Comparison of ENCODE assay signal across 11 cellular contexts in the genomic region with DNA sequence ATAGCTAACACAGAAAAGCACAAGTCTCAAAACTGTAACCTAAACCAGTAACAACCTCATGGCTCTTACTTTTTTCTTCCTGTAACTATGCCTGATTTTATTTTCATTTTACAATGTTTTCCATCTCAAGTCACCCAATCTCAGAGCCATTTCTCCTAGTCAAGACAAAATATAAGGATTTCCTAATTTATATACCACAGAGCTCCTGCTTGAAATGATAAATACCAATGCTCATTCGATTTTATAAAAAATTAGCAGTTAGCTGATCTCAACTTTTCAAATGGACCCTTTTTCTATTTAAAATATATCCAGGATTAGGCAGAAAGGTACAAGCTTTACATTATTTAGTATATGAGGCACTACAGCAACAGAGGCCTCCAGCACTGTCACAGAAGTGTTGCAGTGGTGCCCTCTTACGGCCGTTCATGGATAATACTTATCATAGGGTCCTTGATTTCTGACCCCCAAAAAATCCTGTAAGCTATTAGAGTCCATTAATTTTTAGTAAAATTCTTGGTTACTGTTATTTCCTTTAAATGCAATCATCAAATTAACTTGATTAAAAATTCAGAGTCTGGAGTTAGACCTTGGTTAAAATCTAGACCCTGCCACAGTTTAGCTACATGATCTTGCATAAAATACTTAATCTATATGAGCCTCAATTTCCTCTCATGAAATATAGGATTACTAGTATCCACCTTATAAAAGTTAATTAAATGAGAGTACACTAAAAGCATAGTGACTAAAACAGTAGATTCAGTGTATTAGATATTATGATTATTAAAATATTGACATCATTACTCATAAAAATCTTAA.
DNase-seq lines count a peak whose midpoint lies in the region; ATAC-seq, FAIRE-seq and TF ChIP-seq lines count a peak whose summit lies in the region.
"Had no signal": no experiment of that assay in that cellular context is flagged by ENCODE, and none has a peak within 500 bp of the region (broad histone marks: within the 10 kb centered on the region; RNA-seq: fewer than 3 reads in every experiment).

No MANE protein-coding gene starts in this region.

- H3K27me3 ChIP-seq in BJ (ENCODE audit: control insufficient read depth, insufficient read depth, low read length) (no peaks in the 10 kb centered on the region), K562 (ENCODE audit: control insufficient read depth in 2 of 2, insufficient read depth in 2 of 2, low read length in 2 of 2) (no peaks in the 10 kb centered on the region), liver (ENCODE audit: control insufficient read depth in 4 of 4, insufficient read depth in 4 of 4, low read length in 3 of 4) (no peaks in the 10 kb centered on the region)
- H3K27me3 ChIP-seq: sigmoid colon had no signal

- H3K79me2 ChIP-seq in K562 (ENCODE audit: control insufficient read depth, insufficient read depth, low read length) = no peaks in the 10 kb centered on the region

- no peak for TF ChIP-seq POLR2A in K562 (conservative IDR thresholded peaks at IDR 0.05)

- H3K4me1 ChIP-seq in K562 (replicated peaks in 1 of 2; ENCODE audit: control insufficient read depth in 2 of 2, insufficient read depth in 2 of 2, low read length in 2 of 2) (no peaks in the 10 kb centered on the region), liver (ENCODE audit: control insufficient read depth in 4 of 4, insufficient read depth in 4 of 4, low read length in 3 of 4) (no peaks in the 10 kb centered on the region)
- H3K4me1 ChIP-seq: sigmoid colon had no signal

- TF ChIP-seq RAD21 in K562 (CRISPR knock-in tag; conservative IDR thresholded peaks at IDR 0.05 in 1 of 2, IDR thresholded peaks at IDR 0.05 in 1 of 2) (0 out of 4 replicates have a peak, but pooled peaks of 1 of the 2 experiments have one; percentile 17), liver (IDR thresholded peaks at IDR 0.05) (peak; percentile 56 to 67)

- FAIRE-seq in K562 (lab: Jason Lieb, UNC) = no peak
- FAIRE-seq: colon, keratinocyte had no signal

- peak; percentile 46 for TF ChIP-seq CTCF in BJ (IDR thresholded peaks at IDR 0.05; ENCODE audit: insufficient read depth, low read depth, low read length)
- TF ChIP-seq CTCF in K562 (IDR thresholded peaks at IDR 0.05 in 2 of 3, conservative IDR thresholded peaks at IDR 0.05 in 1 of 3; ENCODE audit: insufficient read depth in 2 of 3, low read depth in 1 of 3, low read length in 3 of 3) = peak in 2 of 3 experiments; percentile 24 to 37; a peak in 3 of 6 replicates
- TF ChIP-seq CTCF in liver (IDR thresholded peaks at IDR 0.05; ENCODE audit: low read depth, low read length, missing input control) = peak; percentile 22
- TF ChIP-seq CTCF in GM10266 (IDR thresholded peaks at IDR 0.05; ENCODE audit: control insufficient read depth, insufficient read depth, low read depth, missing control alignments) = no peak
- no peak for TF ChIP-seq CTCF in GM13976 (IDR thresholded peaks at IDR 0.05; ENCODE audit: borderline replicate concordance, control extremely low read depth, extremely low read depth, insufficient read depth, missing control alignments)

- intact Hi-C loops in K562 (cut with micrococcal nuclease) = no loop called here

- no peak overlapping the region for H3K9ac ChIP-seq in K562 (ENCODE audit: insufficient read depth in 1 of 2, low read depth in 2 of 2, low read length in 2 of 2)
- H3K9ac ChIP-seq in liver (ENCODE audit: low read depth in 1 of 2, low read length in 2 of 2) = no peak overlapping the region

- no peak overlapping the region for H3K27ac ChIP-seq in K562 (ENCODE audit: extremely low read depth, low read depth, low read length)
- no peak overlapping the region for H3K27ac ChIP-seq in liver (ENCODE audit: low read depth in 1 of 2, low read length in 2 of 2)
- H3K27ac ChIP-seq: sigmoid colon had no signal

- CTCF ChIA-PET in BJ (lab: Yijun Ruan, JAX) = interaction anchor here (0.6 to 1.6 kb wide), 7 partner anchors 9 to 1327 kb away, joined by 3 to 13 read pairs (median 4); no protein-coding TSS in a partner anchor
- CTCF ChIA-PET in K562 (lab: Yijun Ruan, JAX; ENCODE audit: low intra/inter-chr PET ratio) = no interaction called here

- no peaks in the 10 kb centered on the region for H4K20me1 ChIP-seq in K562 (replicated peaks; ENCODE audit: control insufficient read depth, insufficient read depth, low read length)

- no peak for DNase-seq in BJ (ENCODE audit: low read depth)
- DNase-seq in NCI-H1694 (lab: John Stamatoyannopoulos, UW) = peak; percentile 53
- DNase-seq in K562 (ENCODE audit: extremely low read depth in 1 of 4, low spot score in 3 of 4) = peak in 3 of 4 experiments; percentile 6 to 27 (median 15)
- DNase-seq in NCI-H446 treated with DMSO at 0.1 percent for 48 hours (lab: John Stamatoyannopoulos, UW) = no peak
- DNase-seq in GM10266 (ENCODE audit: extremely low spot score) = no peak
- DNase-seq in GM13976 (ENCODE audit: low spot score) = no peak
- DNase-seq: sigmoid colon had no signal

- POLR2A ChIA-PET in BJ (lab: Charles Lee) = no interaction called here
- POLR2A ChIA-PET in K562 (lab: Yijun Ruan, JAX) = interaction anchor here (0.5 to 1.0 kb wide), 3 partner anchors 13 to 20 kb away, joined by 3 read pairs; no protein-coding TSS in a partner anchor

- H3K4me2 ChIP-seq in K562 (ENCODE audit: insufficient read depth, low read length) = no peak overlapping the region

- no peak overlapping the region for H3K4me3 ChIP-seq in BJ (ENCODE audit: low read depth, low read length)
- H3K4me3 ChIP-seq in K562 = no peak overlapping the region
- H3K4me3 ChIP-seq in liver (ENCODE audit: low read depth in 1 of 3, low read length in 3 of 3) = no peak overlapping the region
- H3K4me3 ChIP-seq: sigmoid colon had no signal

- ATAC-seq in K562 = peak; percentile 77
- ATAC-seq in GM21528 (IDR thresholded peaks at IDR 0.05; ENCODE audit: low FRiP score, unreplicated experiment) = no peak

- in situ Hi-C loops in K562 (cut with MboI) = no loop called here
- in situ Hi-C loops in GM13976 (cut with MboI; ENCODE audit: low sequenced_read_pairs, unreplicated experiment) = no loop called here

- H3K9me1 ChIP-seq in K562 (ENCODE audit: control insufficient read depth, insufficient read depth, low read length) = no peaks in the 10 kb centered on the region

- H2AFZ ChIP-seq in K562 (ENCODE audit: low read depth, low read length) = no peak overlapping the region

- H3K9me3 ChIP-seq in K562 (replicated peaks; ENCODE audit: control insufficient read depth, insufficient read depth, low read depth, low read length) (no peaks in the 10 kb centered on the region), liver (ENCODE audit: control insufficient read depth in 4 of 4, low read length in 3 of 4) (no peaks in the 10 kb centered on the region)
- H3K9me3 ChIP-seq: sigmoid colon had no signal

- TF ChIP-seq EP300 in K562 (IDR thresholded peaks at IDR 0.05; ENCODE audit: low read length) = no peak

- H3K36me3 ChIP-seq in BJ (ENCODE audit: control insufficient read depth, insufficient read depth, low read length) (peaks cover 8% of the 10 kb centered on the region), K562 (ENCODE audit: control insufficient read depth, insufficient read depth, low read length) (peaks cover 13% of the 10 kb centered on the region; the same call in 2 of the 3 replicates), liver (ENCODE audit: control insufficient read depth in 4 of 4, insufficient read depth in 3 of 4, low read depth in 1 of 4, low read length in 3 of 4) (peaks cover 8 to 66% (median 49%) of the 10 kb centered on the region in 4 donors)

- WGBS in K562 (ENCODE audit: insufficient coverage, low coverage, missing lambda C conversion rate) = 25% methylated on average over 3 of the region's 3 CpGs
- WGBS in liver = 60% methylated on average over 3 of the region's 3 CpGs

- no TSS peak for BruUV-seq in K562 (replicated peaks; lab: Mats Ljungman, UMichigan)

TF ChIP-seq in K562, 482 proteins besides CTCF, POLR2A, EP300 and RAD21 (continues in another document):
- TF ChIP-seq HMG20B (CRISPR knock-in tag; IDR thresholded peaks at IDR 0.05) (no peak), CSDE1 (IDR thresholded peaks at IDR 0.05) (no peak), PML (IDR thresholded peaks at IDR 0.05; ENCODE audit: low read length) (no peak), RB1 (IDR thresholded peaks at IDR 0.05; ENCODE audit: low read depth) (no peak), NUFIP1 (IDR thresholded peaks at IDR 0.05; ENCODE audit: partially characterized antibody) (no peak), SREBF2 (CRISPR knock-in tag; IDR thresholded peaks at IDR 0.05) (no peak)

TF ChIP-seq in liver, 16 proteins besides CTCF, POLR2A, EP300 and RAD21 (continues in another document):
- TF ChIP-seq HNF4A (conservative IDR thresholded peaks at IDR 0.05) = no peak
- no peak for TF ChIP-seq FOXA1 (IDR thresholded peaks at IDR 0.05)
- TF ChIP-seq, protein P1, sequence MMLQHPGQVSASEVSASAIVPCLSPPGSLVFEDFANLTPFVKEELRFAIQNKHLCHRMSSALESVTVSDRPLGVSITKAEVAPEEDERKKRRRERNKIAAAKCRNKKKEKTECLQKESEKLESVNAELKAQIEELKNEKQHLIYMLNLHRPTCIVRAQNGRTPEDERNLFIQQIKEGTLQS (IDR thresholded peaks at IDR 0.05) = no peak
- TF ChIP-seq GABPA (IDR thresholded peaks at IDR 0.05 in 1 of 2, conservative IDR thresholded peaks at IDR 0.05 in 1 of 2) = no peak
- no peak for TF ChIP-seq RXRA (IDR thresholded peaks at IDR 0.05)
- TF ChIP-seq NR2F2 (IDR thresholded peaks at IDR 0.05) = no peak
- TF ChIP-seq, protein P2, sequence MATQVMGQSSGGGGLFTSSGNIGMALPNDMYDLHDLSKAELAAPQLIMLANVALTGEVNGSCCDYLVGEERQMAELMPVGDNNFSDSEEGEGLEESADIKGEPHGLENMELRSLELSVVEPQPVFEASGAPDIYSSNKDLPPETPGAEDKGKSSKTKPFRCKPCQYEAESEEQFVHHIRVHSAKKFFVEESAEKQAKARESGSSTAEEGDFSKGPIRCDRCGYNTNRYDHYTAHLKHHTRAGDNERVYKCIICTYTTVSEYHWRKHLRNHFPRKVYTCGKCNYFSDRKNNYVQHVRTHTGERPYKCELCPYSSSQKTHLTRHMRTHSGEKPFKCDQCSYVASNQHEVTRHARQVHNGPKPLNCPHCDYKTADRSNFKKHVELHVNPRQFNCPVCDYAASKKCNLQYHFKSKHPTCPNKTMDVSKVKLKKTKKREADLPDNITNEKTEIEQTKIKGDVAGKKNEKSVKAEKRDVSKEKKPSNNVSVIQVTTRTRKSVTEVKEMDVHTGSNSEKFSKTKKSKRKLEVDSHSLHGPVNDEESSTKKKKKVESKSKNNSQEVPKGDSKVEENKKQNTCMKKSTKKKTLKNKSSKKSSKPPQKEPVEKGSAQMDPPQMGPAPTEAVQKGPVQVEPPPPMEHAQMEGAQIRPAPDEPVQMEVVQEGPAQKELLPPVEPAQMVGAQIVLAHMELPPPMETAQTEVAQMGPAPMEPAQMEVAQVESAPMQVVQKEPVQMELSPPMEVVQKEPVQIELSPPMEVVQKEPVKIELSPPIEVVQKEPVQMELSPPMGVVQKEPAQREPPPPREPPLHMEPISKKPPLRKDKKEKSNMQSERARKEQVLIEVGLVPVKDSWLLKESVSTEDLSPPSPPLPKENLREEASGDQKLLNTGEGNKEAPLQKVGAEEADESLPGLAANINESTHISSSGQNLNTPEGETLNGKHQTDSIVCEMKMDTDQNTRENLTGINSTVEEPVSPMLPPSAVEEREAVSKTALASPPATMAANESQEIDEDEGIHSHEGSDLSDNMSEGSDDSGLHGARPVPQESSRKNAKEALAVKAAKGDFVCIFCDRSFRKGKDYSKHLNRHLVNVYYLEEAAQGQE (IDR thresholded peaks at IDR 0.05) = no peak
- no peak for TF ChIP-seq FOXA2 (IDR thresholded peaks at IDR 0.05)

Comparison
In these comparisons a context has a peak if more than half of its experiments do, and no peak if none do; other contexts are left out.
1. DNase-seq: peak in NCI-H1694 (single experiment) and K562 (3 of 4); none in BJ (single experiment), NCI-H446 treated with DMSO at 0.1 percent for 48 hours (single experiment), GM10266 (single experiment) and GM13976 (single experiment).
2. CTCF ChIP-seq: peak in BJ (single experiment), K562 (2 of 3) and liver (single experiment); none in GM10266 (single experiment) and GM13976 (single experiment).